ENCODE assay signal across 30 cellular contexts in the genomic region with DNA sequence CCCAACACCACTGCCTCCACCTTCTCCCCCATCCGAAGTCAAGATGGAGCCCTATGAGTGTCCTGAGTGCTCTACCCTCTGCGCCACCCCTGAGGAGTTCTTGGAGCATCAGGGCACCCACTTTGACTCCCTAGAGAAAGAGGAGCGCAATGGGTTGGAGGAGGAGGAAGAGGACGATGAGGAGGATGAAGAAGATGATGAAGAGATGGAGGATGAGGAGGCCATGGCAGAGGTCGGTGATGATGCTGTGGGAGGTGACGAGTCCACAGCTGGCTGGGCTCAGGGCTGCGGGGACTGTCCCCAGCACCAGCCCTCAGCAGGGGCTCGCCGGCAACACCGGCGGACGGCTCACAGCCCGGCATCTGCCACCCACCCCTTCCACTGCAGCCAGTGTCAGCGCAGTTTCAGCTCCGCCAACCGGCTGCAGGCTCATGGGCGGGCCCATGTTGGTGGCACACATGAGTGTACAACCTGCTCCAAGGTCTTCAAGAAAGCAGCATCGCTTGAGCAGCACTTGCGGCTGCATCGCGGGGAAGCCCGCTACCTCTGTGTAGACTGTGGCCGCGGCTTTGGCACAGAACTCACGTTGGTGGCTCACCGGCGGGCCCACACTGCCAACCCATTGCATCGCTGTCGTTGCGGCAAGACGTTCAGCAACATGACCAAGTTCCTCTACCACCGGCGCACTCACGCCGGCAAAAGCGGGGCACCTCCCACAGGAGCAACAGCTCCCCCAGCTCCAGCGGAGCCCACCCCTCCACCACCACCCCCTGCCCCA.
"Had no signal": no experiment of that assay in that cellular context is flagged by ENCODE, and none has a peak within 500 bp of the region (broad histone marks: within the 10 kb centered on the region; RNA-seq: fewer than 3 reads in every experiment).

No MANE protein-coding gene starts in this region.

- H3K4me3 ChIP-seq: esophagus squamous epithelium, hepatocyte, pancreas, prostate gland, smooth muscle cell, stomach, suprapubic skin, tibial artery had no signal

- FAIRE-seq: bronchial epithelial cell, pancreas had no signal

- ATAC-seq: activated CD4-positive, CD25-positive, alpha-beta regulatory T cell treated with anti-CD3 and anti-CD28 coated beads, Interleukin-2, amount 50 U/mL, for 24 hours; activated naive CD4-positive, alpha-beta T cell treated with anti-CD3 and anti-CD28 coated beads, Interleukin-2, amount 50 U/mL, for 72 hours; left colon; pancreas; stimulated activated memory B cell treated with anti-CD40 and anti-IgM and Interleukin-4, amounts not matched to agents 10 μg/mL and 1 μg/mL and 100 μg/mL, for 72 hours had no signal

- H3K27ac ChIP-seq: epithelial cell of prostate, esophagus squamous epithelium, hepatocyte, pancreas, prostate gland, stomach, suprapubic skin, tibial artery, WERI-Rb-1 had no signal

- H3K27me3 ChIP-seq: esophagus squamous epithelium, hepatocyte, pancreas, stomach, suprapubic skin, tibial artery had no signal

- DNase-seq: activated CD4-positive, alpha-beta T cell treated with anti-CD3 and anti-CD28 coated beads for 48 hours; activated CD4-positive, alpha-beta T cell treated with anti-CD3 and anti-CD28 coated beads, Interleukin-2, amount 50 U/mL, for 48 hours; activated CD8-positive, alpha-beta memory T cell treated with anti-CD3 and anti-CD28 coated beads, Interleukin-2, amount 50 U/mL, for 48 hours; activated gamma-delta T cell; activated T-cell treated with anti-CD3 and anti-CD28 coated beads, Interleukin-2, amount 50 U/mL, for 24 hours; esophagus squamous epithelium; foreskin melanocyte; glutamatergic neuron; islet precursor cell; left colon; mammary epithelial cell; pancreas; retina; stimulated activated CD4-positive, alpha-beta T cell treated with anti-CD3 and anti-CD28 coated beads, Interleukin-1b, Interleukin-23, amount 100 ng/mL, for 48 hours; stimulated activated CD4-positive, alpha-beta T cell treated with anti-CD3 and anti-CD28 coated beads, Interleukin-4, amount 100 ng/mL, for 4 hours; stimulated activated CD8-positive, alpha-beta memory T cell treated with anti-CD3 and anti-CD28 coated beads, Interleukin-4, amount 100 ng/mL, for 48 hours; stomach; SW 1271; T1000; tibial artery; WERI-Rb-1 had no signal

- H3K4me2 ChIP-seq: hepatocyte, smooth muscle cell had no signal

- H2AFZ ChIP-seq: hepatocyte had no signal

- H3K9me3 ChIP-seq: esophagus squamous epithelium, pancreas, prostate gland, stomach, suprapubic skin, tibial artery had no signal
